ENCODE assay signal across 15 cellular contexts in genomic region chr18:34801769-34802168, GRCh38.
DNase-seq lines count a peak whose midpoint lies in the region; ATAC-seq and TF ChIP-seq lines count a peak whose summit lies in the region.
"Had no signal": no experiment of that assay in that cellular context is flagged by ENCODE, and none has a peak within 500 bp of the region (broad histone marks: within the 10 kb centered on the region; RNA-seq: fewer than 3 reads in every experiment).

No MANE protein-coding gene starts in this region.

- H3K4me1 ChIP-seq in HCT116 (ENCODE audit: control insufficient read depth in 1 of 2, insufficient read depth in 2 of 2, low read length in 2 of 2) = peaks cover 0 to 8% of the 10 kb centered on the region in 2 experiments; a peak in 2 of 4 replicates

- H3K9ac ChIP-seq in HCT116 (ENCODE audit: low read length) = no peak overlapping the region

- H3K36me3 ChIP-seq in HCT116 (ENCODE audit: control insufficient read depth in 1 of 2, insufficient read depth in 2 of 2, low read length in 2 of 2) = no peaks in the 10 kb centered on the region
- no peaks in the 10 kb centered on the region for H3K36me3 ChIP-seq in brain microvascular endothelial cell (replicated peaks)

- TF ChIP-seq RAD21 in HCT116 (IDR thresholded peaks at IDR 0.05; ENCODE audit: low read depth) = no peak

- CTCF ChIA-PET in HCT116 (lab: Charles Lee) = no interaction called here

- TF ChIP-seq POLR2A in HCT116 (IDR thresholded peaks at IDR 0.05; ENCODE audit: borderline replicate concordance, extremely low read depth, insufficient read depth, insufficient read length) = no peak

- intact Hi-C loops in HCT116 (cut with micrococcal nuclease) = no loop called here
- intact Hi-C loops in Right ventricle myocardium superior (cut with DNase I) = no loop called here

- no peaks in the 10 kb centered on the region for H3K9me3 ChIP-seq in HCT116 (ENCODE audit: control insufficient read depth in 1 of 2, insufficient read depth in 1 of 2, low read depth in 1 of 2, low read length in 2 of 2)

- in situ Hi-C loops in brain microvascular endothelial cell (cut with HindIII; ENCODE audit: low pct_ligation_motif_present, low sequenced_read_pairs) = no loop called here

- H3K4me3 Mint-ChIP-seq in natural killer cell treated with Interleukin-12 subunit alpha and Interleukin-12 subunit beta and Interleukin-15 and Interleukin-18, amount 100 ng/mL, for 72 hours = no peak overlapping the region
- H3K4me3 Mint-ChIP-seq: activated naive CD8-positive, alpha-beta T cell had no signal

- POLR2A ChIA-PET in HCT116 (lab: Charles Lee) = no interaction called here

- H3K27me3 Mint-ChIP-seq in natural killer cell treated with Interleukin-12 subunit alpha and Interleukin-12 subunit beta and Interleukin-15 and Interleukin-18, amount 100 ng/mL, for 72 hours = peaks cover 8 to 20% of the 10 kb centered on the region in 2 donors
- H3K27me3 Mint-ChIP-seq: progenitor cell of endocrine pancreas had no signal

- TF ChIP-seq CTCF in HCT116 (IDR thresholded peaks at IDR 0.05 in 2 of 3, conservative IDR thresholded peaks at IDR 0.05 in 1 of 3; ENCODE audit: borderline replicate concordance in 1 of 3, insufficient read depth in 1 of 3, low read depth in 2 of 3, low read length in 2 of 3) = no peak
- TF ChIP-seq CTCF in brain microvascular endothelial cell (IDR thresholded peaks at IDR 0.05; ENCODE audit: low read depth, low read length, missing control alignments) = no peak

- ATAC-seq in HCT116 = peak; percentile 63; the same call in 1 of the 2 replicates
- ATAC-seq in Right ventricle myocardium superior (ENCODE audit: poor library complexity) = no peak
- ATAC-seq in natural killer cell treated with Interleukin-12 subunit alpha and Interleukin-12 subunit beta and Interleukin-15 and Interleukin-18, amount 100 ng/mL, for 72 hours = no peak

- no peaks in the 10 kb centered on the region for H3K9me3 Mint-ChIP-seq in natural killer cell treated with Interleukin-12 subunit alpha and Interleukin-12 subunit beta and Interleukin-15 and Interleukin-18, amount 100 ng/mL, for 72 hours

- H3K79me2 ChIP-seq in HCT116 (ENCODE audit: insufficient read depth, low read length) = no peaks in the 10 kb centered on the region

- H3K27me3 ChIP-seq in HCT116 (ENCODE audit: insufficient read depth, low read length) (no peaks in the 10 kb centered on the region), brain microvascular endothelial cell (replicated peaks) (no peaks in the 10 kb centered on the region)

- H3K36me3 Mint-ChIP-seq in natural killer cell treated with Interleukin-12 subunit alpha and Interleukin-12 subunit beta and Interleukin-15 and Interleukin-18, amount 100 ng/mL, for 72 hours = no peaks in the 10 kb centered on the region
- H3K36me3 Mint-ChIP-seq: activated naive CD8-positive, alpha-beta T cell had no signal

- H3K27ac Mint-ChIP-seq in natural killer cell treated with Interleukin-12 subunit alpha and Interleukin-12 subunit beta and Interleukin-15 and Interleukin-18, amount 100 ng/mL, for 72 hours = no peak overlapping the region
- H3K27ac Mint-ChIP-seq: activated naive CD8-positive, alpha-beta T cell; progenitor cell of endocrine pancreas had no signal

- H3K4me1 Mint-ChIP-seq in natural killer cell treated with Interleukin-12 subunit alpha and Interleukin-12 subunit beta and Interleukin-15 and Interleukin-18, amount 100 ng/mL, for 72 hours (ENCODE audit: low read depth in 2 of 2) = peaks cover 13 to 22% of the 10 kb centered on the region in 2 donors

- RAD21 ChIA-PET in HCT116 (lab: Charles Lee; ENCODE audit: low non-redundant PET in 1 of 2, low total read pairs in 2 of 2, uncharacterized antibody in 2 of 2, unreplicated experiment in 2 of 2) = no interaction called here

- peak; percentile 56 for DNase-seq in AG20443 (ENCODE audit: low spot score)
- no peak for DNase-seq in HCT116 (ENCODE audit: low read depth, low spot score)
- peak; percentile 64 for DNase-seq in brain microvascular endothelial cell
- peak; percentile 15 for DNase-seq in kidney glomerular epithelial cell (lab: John Stamatoyannopoulos, UW)
- DNase-seq in Right ventricle myocardium superior = no peak
- no peak for DNase-seq in natural killer cell treated with Interleukin-12 subunit alpha and Interleukin-12 subunit beta and Interleukin-15 and Interleukin-18, amount 100 ng/mL, for 72 hours (ENCODE audit: low spot score)
- DNase-seq in NCI-H510A (lab: John Stamatoyannopoulos, UW) = no peak
- no peak for DNase-seq in stimulated activated naive CD4-positive, alpha-beta T cell (lab: John Stamatoyannopoulos, UW)
- DNase-seq: activated CD4-positive, alpha-beta T cell treated with anti-CD3 and anti-CD28 coated beads, Interleukin-2, amount 50 U/mL, for 48 hours; hypothalamus; stimulated activated CD4-positive, alpha-beta T cell treated with anti-CD3 and anti-CD28 coated beads, Interleukin-4, amount 100 ng/mL, for 4 hours; T-helper 1 cell had no signal

- no peak overlapping the region for H3K27ac ChIP-seq in HCT116 (ENCODE audit: low read depth, low read length)
- no peak overlapping the region for H3K27ac ChIP-seq in brain microvascular endothelial cell
- H3K27ac ChIP-seq: C4-2B had no signal

- no peaks in the 10 kb centered on the region for H3K9me2 ChIP-seq in HCT116 (ENCODE audit: insufficient read depth)

- H2AFZ ChIP-seq in HCT116 (ENCODE audit: low read depth, low read length, poor library complexity, severe bottlenecking) = no peak overlapping the region

- no peaks in the 10 kb centered on the region for H4K20me1 ChIP-seq in HCT116 (ENCODE audit: insufficient read depth)

- no TSS peak for BruUV-seq in HCT116 (replicated peaks; lab: Mats Ljungman, UMichigan)

- H3K4me3 ChIP-seq in HCT116 (replicated peaks in 1 of 2; ENCODE audit: low read depth in 1 of 2, low read length in 2 of 2) (no peak overlapping the region), brain microvascular endothelial cell (ENCODE audit: low read depth, low read length) (no peak overlapping the region)

- H3K4me2 ChIP-seq in HCT116 (ENCODE audit: low read length) = no peak overlapping the region

TF ChIP-seq in HCT116, 20 proteins besides CTCF, POLR2A, EP300 and RAD21:
- TF ChIP-seq EZH2 (IDR thresholded peaks at IDR 0.05) (no peak), SIN3A (IDR thresholded peaks at IDR 0.05; ENCODE audit: low read depth) (no peak), SP1 (IDR thresholded peaks at IDR 0.05; ENCODE audit: low read depth) (no peak), JUND (IDR thresholded peaks at IDR 0.05) (no peak), ZFX (IDR thresholded peaks at IDR 0.05) (no peak)
- TF ChIP-seq, protein P1, sequence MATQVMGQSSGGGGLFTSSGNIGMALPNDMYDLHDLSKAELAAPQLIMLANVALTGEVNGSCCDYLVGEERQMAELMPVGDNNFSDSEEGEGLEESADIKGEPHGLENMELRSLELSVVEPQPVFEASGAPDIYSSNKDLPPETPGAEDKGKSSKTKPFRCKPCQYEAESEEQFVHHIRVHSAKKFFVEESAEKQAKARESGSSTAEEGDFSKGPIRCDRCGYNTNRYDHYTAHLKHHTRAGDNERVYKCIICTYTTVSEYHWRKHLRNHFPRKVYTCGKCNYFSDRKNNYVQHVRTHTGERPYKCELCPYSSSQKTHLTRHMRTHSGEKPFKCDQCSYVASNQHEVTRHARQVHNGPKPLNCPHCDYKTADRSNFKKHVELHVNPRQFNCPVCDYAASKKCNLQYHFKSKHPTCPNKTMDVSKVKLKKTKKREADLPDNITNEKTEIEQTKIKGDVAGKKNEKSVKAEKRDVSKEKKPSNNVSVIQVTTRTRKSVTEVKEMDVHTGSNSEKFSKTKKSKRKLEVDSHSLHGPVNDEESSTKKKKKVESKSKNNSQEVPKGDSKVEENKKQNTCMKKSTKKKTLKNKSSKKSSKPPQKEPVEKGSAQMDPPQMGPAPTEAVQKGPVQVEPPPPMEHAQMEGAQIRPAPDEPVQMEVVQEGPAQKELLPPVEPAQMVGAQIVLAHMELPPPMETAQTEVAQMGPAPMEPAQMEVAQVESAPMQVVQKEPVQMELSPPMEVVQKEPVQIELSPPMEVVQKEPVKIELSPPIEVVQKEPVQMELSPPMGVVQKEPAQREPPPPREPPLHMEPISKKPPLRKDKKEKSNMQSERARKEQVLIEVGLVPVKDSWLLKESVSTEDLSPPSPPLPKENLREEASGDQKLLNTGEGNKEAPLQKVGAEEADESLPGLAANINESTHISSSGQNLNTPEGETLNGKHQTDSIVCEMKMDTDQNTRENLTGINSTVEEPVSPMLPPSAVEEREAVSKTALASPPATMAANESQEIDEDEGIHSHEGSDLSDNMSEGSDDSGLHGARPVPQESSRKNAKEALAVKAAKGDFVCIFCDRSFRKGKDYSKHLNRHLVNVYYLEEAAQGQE (IDR thresholded peaks at IDR 0.05; ENCODE audit: low read depth) = no peak

Comparison
In these comparisons a context has a peak if more than half of its experiments do, and no peak if none do; other contexts are left out.
1. DNase-seq: peak in AG20443 (single experiment), brain microvascular endothelial cell (single experiment) and kidney glomerular epithelial cell (single experiment); none in HCT116 (single experiment), Right ventricle myocardium superior (single experiment), natural killer cell treated with Interleukin-12 subunit alpha and Interleukin-12 subunit beta and Interleukin-15 and Interleukin-18, amount 100 ng/mL, for 72 hours (single experiment), NCI-H510A (single experiment) and stimulated activated naive CD4-positive, alpha-beta T cell (0 of 6).